Comparison of ENCODE assay signal across 1 cellular context in genomic region chr17:7435676-7436555, GRCh38.
TF ChIP-seq lines count a peak whose summit lies in the region.

No MANE protein-coding gene starts in this region.

TF ChIP-seq in GM12878, 131 proteins besides CTCF, POLR2A, EP300 and RAD21:
- TF ChIP-seq MEF2B (IDR thresholded peaks at IDR 0.05; ENCODE audit: partially characterized antibody, poor library complexity, severe bottlenecking) = peak; percentile 12
- TF ChIP-seq TCF7 (IDR thresholded peaks at IDR 0.05; ENCODE audit: borderline replicate concordance) = no peak
- no peak for TF ChIP-seq SIN3A (IDR thresholded peaks at IDR 0.05; ENCODE audit: low read depth, low read length)
- no peak for TF ChIP-seq TARDBP (IDR thresholded peaks at IDR 0.05; ENCODE audit: borderline replicate concordance)
- TF ChIP-seq RBBP5 (conservative IDR thresholded peaks at IDR 0.05) = no peak
- no peak for TF ChIP-seq JUNB (IDR thresholded peaks at IDR 0.05)
- TF ChIP-seq MLLT1 (IDR thresholded peaks at IDR 0.05) = peak; percentile 65
- no peak for TF ChIP-seq ZNF217 (IDR thresholded peaks at IDR 0.05)
- no peak for TF ChIP-seq MEF2A (IDR thresholded peaks at IDR 0.05; ENCODE audit: insufficient read depth, low read depth, low read length)
- TF ChIP-seq NKRF (conservative IDR thresholded peaks at IDR 0.05) = peak; percentile 61
- TF ChIP-seq EED (IDR thresholded peaks at IDR 0.05; ENCODE audit: low read depth) = 0 out of 2 replicates have a peak, but pooled peaks have one; percentile 19
- 0 out of 2 replicates have a peak, but pooled peaks have one; percentile 28 for TF ChIP-seq DPF2 (IDR thresholded peaks at IDR 0.05)
- TF ChIP-seq KLF5 (IDR thresholded peaks at IDR 0.05; ENCODE audit: partially characterized antibody) = peak; percentile 14
- peak; percentile 27; the same call in 1 of the 2 replicates for TF ChIP-seq HCFC1 (IDR thresholded peaks at IDR 0.05; ENCODE audit: low read length)
- no peak for TF ChIP-seq CHD2 (IDR thresholded peaks at IDR 0.05; ENCODE audit: borderline replicate concordance, low read depth, low read length)
- 0 out of 2 replicates have a peak, but pooled peaks have one; percentile 15 for TF ChIP-seq TAF1 (IDR thresholded peaks at IDR 0.05; ENCODE audit: borderline replicate concordance, low read depth, low read length)
- TF ChIP-seq RUNX3 (IDR thresholded peaks at IDR 0.05; ENCODE audit: low read length) = peak; percentile 51
- no peak for TF ChIP-seq RELA (IDR thresholded peaks at IDR 0.05; ENCODE audit: borderline replicate concordance, partially characterized antibody)
- 0 out of 2 replicates have a peak, but pooled peaks have one; percentile 17 for TF ChIP-seq ZBED1 (IDR thresholded peaks at IDR 0.05; ENCODE audit: borderline replicate concordance)
- 0 out of 2 replicates have a peak, but pooled peaks have one; percentile 22 for TF ChIP-seq PML (IDR thresholded peaks at IDR 0.05; ENCODE audit: low read length)
- peak; percentile 39; the same call in 1 of the 2 replicates for TF ChIP-seq POLR2AphosphoS5 (IDR thresholded peaks at IDR 0.05; ENCODE audit: low read length)
- 0 out of 4 replicates have a peak, but pooled peaks have one; percentile 21 to 46 for TF ChIP-seq IKZF2 (IDR thresholded peaks at IDR 0.05)
- peak in 1 of 2 experiments; percentile 82; a peak in 2 of 3 replicates for TF ChIP-seq EGR1 (IDR thresholded peaks at IDR 0.05; ENCODE audit: borderline replicate concordance in 1 of 2, low read depth in 2 of 2, low read length in 2 of 2)
- TF ChIP-seq CHD1 (IDR thresholded peaks at IDR 0.05; ENCODE audit: low read depth, low read length) = no peak
- peak; percentile 23; the same call in 1 of the 2 replicates for TF ChIP-seq SMC3 (IDR thresholded peaks at IDR 0.05; ENCODE audit: borderline replicate concordance, low read length)
- no peak for TF ChIP-seq RAD51 (IDR thresholded peaks at IDR 0.05)
- TF ChIP-seq TCF12 (IDR thresholded peaks at IDR 0.05; ENCODE audit: low read depth, low read length) = no peak; the same call in 1 of the 2 replicates
- 0 out of 2 replicates have a peak, but pooled peaks have one; percentile 3 for TF ChIP-seq BACH1 (IDR thresholded peaks at IDR 0.05; ENCODE audit: borderline replicate concordance)
- TF ChIP-seq YY1 (IDR thresholded peaks at IDR 0.05; ENCODE audit: low read depth, low read length) = peak; percentile 16; the same call in 1 of the 2 replicates
- peak; percentile 50 for TF ChIP-seq GATAD2B (conservative IDR thresholded peaks at IDR 0.05; ENCODE audit: low read depth)
- no peak for TF ChIP-seq CEBPB (IDR thresholded peaks at IDR 0.05; ENCODE audit: borderline replicate concordance in 1 of 2, low read depth in 2 of 2, low read length in 2 of 2)
- no peak for TF ChIP-seq ZBTB40 (IDR thresholded peaks at IDR 0.05; ENCODE audit: borderline replicate concordance)
